ENCODE assay signal across 1 cellular context in genomic region chr4:56387023-56388001, GRCh38.
A peak's percentile ranks its signal among the peaks of the same experiment; 100 is the strongest.
TF ChIP-seq lines count a peak whose summit lies in the region.

Gene AASDH, minus strand, starts transcription at chr4:56387491. Its CDS starts 3,192 bp downstream, at chr4:56384299.

TF ChIP-seq in HepG2, 621 proteins besides CTCF, POLR2A, EP300 and RAD21 (continued from another document and continues in another):
- TF ChIP-seq ZNF142 (CRISPR knock-in tag; IDR thresholded peaks at IDR 0.05) = no peak; the same call in 1 of the 2 replicates
- TF ChIP-seq TEAD2 (CRISPR knock-in tag; IDR thresholded peaks at IDR 0.05) = no peak
- no peak for TF ChIP-seq EZH2 (conservative IDR thresholded peaks at IDR 0.05; ENCODE audit: low read depth, low read length)
- TF ChIP-seq HBP1 (CRISPR knock-in tag; IDR thresholded peaks at IDR 0.05; ENCODE audit: low read depth) = peak; percentile 73
- TF ChIP-seq FOXM1 (CRISPR knock-in tag; IDR thresholded peaks at IDR 0.05) = no peak
- TF ChIP-seq SIN3A (IDR thresholded peaks at IDR 0.05; ENCODE audit: borderline replicate concordance, low read depth, low read length) = peak; percentile 82
- TF ChIP-seq ZNF577 (CRISPR knock-in tag; IDR thresholded peaks at IDR 0.05; ENCODE audit: borderline replicate concordance, low read depth) = no peak
- no peak for TF ChIP-seq SIX1 (CRISPR knock-in tag; IDR thresholded peaks at IDR 0.05; ENCODE audit: borderline replicate concordance)
- peak; percentile 87; the same call in 1 of the 2 replicates for TF ChIP-seq ZNF782 (CRISPR knock-in tag; IDR thresholded peaks at IDR 0.05; ENCODE audit: borderline replicate concordance)
- TF ChIP-seq RFXAP (CRISPR knock-in tag; IDR thresholded peaks at IDR 0.05; ENCODE audit: borderline replicate concordance) = no peak; the same call in 1 of the 2 replicates
- TF ChIP-seq SOX6 (IDR thresholded peaks at IDR 0.05) = no peak
- peak; percentile 51 for TF ChIP-seq SOX6 (CRISPR knock-in tag; IDR thresholded peaks at IDR 0.05)
- no peak for TF ChIP-seq MLXIP (CRISPR knock-in tag; IDR thresholded peaks at IDR 0.05; ENCODE audit: borderline replicate concordance)
- peak; percentile 16; the same call in 1 of the 2 replicates for TF ChIP-seq ZNF333 (CRISPR knock-in tag; IDR thresholded peaks at IDR 0.05; ENCODE audit: borderline replicate concordance)
- TF ChIP-seq CHD2 (IDR thresholded peaks at IDR 0.05; ENCODE audit: low read depth, low read length) = peak; percentile 68; the same call in 1 of the 2 replicates
- no peak for TF ChIP-seq ZNF616 (CRISPR knock-in tag; IDR thresholded peaks at IDR 0.05; ENCODE audit: low read depth)
- no peak for TF ChIP-seq NFE2L2 (IDR thresholded peaks at IDR 0.05; ENCODE audit: low read length)
- peak; percentile 89 for TF ChIP-seq ZNF138 (CRISPR knock-in tag; IDR thresholded peaks at IDR 0.05; ENCODE audit: low read depth)
- no peak; the same call in 1 of the 2 replicates for TF ChIP-seq ZSCAN20 (CRISPR knock-in tag; IDR thresholded peaks at IDR 0.05; ENCODE audit: borderline replicate concordance)
- no peak for TF ChIP-seq SKI (IDR thresholded peaks at IDR 0.05; ENCODE audit: partially characterized antibody)
- no peak for TF ChIP-seq ZNF263 (CRISPR knock-in tag; IDR thresholded peaks at IDR 0.05)
- no peak for TF ChIP-seq PCBP1 (IDR thresholded peaks at IDR 0.05; ENCODE audit: borderline replicate concordance, low read depth, low read length)
- no peak; the same call in 1 of the 2 replicates for TF ChIP-seq ZNF7 (CRISPR knock-in tag; IDR thresholded peaks at IDR 0.05)
- TF ChIP-seq ZNF18 (CRISPR knock-in tag; IDR thresholded peaks at IDR 0.05; ENCODE audit: insufficient replicate concordance) = no peak
- peak; percentile 96 for TF ChIP-seq POLR2G (IDR thresholded peaks at IDR 0.05; ENCODE audit: low read depth, low read length)
- 0 out of 2 replicates have a peak, but pooled peaks have one; percentile 74 for TF ChIP-seq IRF1 (CRISPR knock-in tag; IDR thresholded peaks at IDR 0.05; ENCODE audit: low read depth)
- no peak for TF ChIP-seq SNAPC5 (CRISPR knock-in tag; IDR thresholded peaks at IDR 0.05; ENCODE audit: borderline replicate concordance)
- no peak for TF ChIP-seq MTA3 (CRISPR knock-in tag; IDR thresholded peaks at IDR 0.05)
- TF ChIP-seq RBFOX2 (IDR thresholded peaks at IDR 0.05; ENCODE audit: low read depth, low read length) = peak; percentile 75
- peak; percentile 83 for TF ChIP-seq BORCS8-MEF2B (CRISPR knock-in tag; IDR thresholded peaks at IDR 0.05)
- peak; percentile 67 for TF ChIP-seq ZNF335 (CRISPR knock-in tag; IDR thresholded peaks at IDR 0.05)
- TF ChIP-seq HDAC2 (CRISPR knock-in tag; IDR thresholded peaks at IDR 0.05) = peak; percentile 87; the same call in 1 of the 2 replicates
- TF ChIP-seq ZNF784 (CRISPR knock-in tag; IDR thresholded peaks at IDR 0.05; ENCODE audit: borderline replicate concordance) = 0 out of 2 replicates have a peak, but pooled peaks have one; percentile 76
- peak; percentile 98 for TF ChIP-seq HOXA3 (CRISPR knock-in tag; IDR thresholded peaks at IDR 0.05)
- TF ChIP-seq MXD3 (CRISPR knock-in tag; IDR thresholded peaks at IDR 0.05) = 0 out of 2 replicates have a peak, but pooled peaks have one; percentile 75
- TF ChIP-seq EED (CRISPR knock-in tag; IDR thresholded peaks at IDR 0.05) = peak; percentile 59; the same call in 1 of the 2 replicates
- no peak for TF ChIP-seq GABPA (IDR thresholded peaks at IDR 0.05; ENCODE audit: low read depth, low read length)
- TF ChIP-seq GABPA (CRISPR knock-in tag; IDR thresholded peaks at IDR 0.05; ENCODE audit: low read depth) = peak; percentile 67
- TF ChIP-seq RXRA (CRISPR knock-in tag; IDR thresholded peaks at IDR 0.05) = peak; percentile 71; the same call in 1 of the 2 replicates
- 0 out of 2 replicates have a peak, but pooled peaks have one; percentile 57 for TF ChIP-seq ZNF136 (CRISPR knock-in tag; IDR thresholded peaks at IDR 0.05; ENCODE audit: low read depth)
- TF ChIP-seq NR0B2 (CRISPR knock-in tag; IDR thresholded peaks at IDR 0.05) = peak; percentile 62
- 0 out of 2 replicates have a peak, but pooled peaks have one; percentile 34 for TF ChIP-seq GMEB2 (CRISPR knock-in tag; IDR thresholded peaks at IDR 0.05; ENCODE audit: low read depth)
- no peak for TF ChIP-seq ZNF639 (CRISPR knock-in tag; conservative IDR thresholded peaks at IDR 0.05)
- peak; percentile 42 for TF ChIP-seq U2AF1 (optimal IDR thresholded peaks at IDR 0.05; ENCODE audit: low read depth, low read length)
- no peak for TF ChIP-seq RARG (CRISPR knock-in tag; IDR thresholded peaks at IDR 0.05; ENCODE audit: low read depth)
- TF ChIP-seq HOXA9 (CRISPR knock-in tag; IDR thresholded peaks at IDR 0.05; ENCODE audit: borderline replicate concordance) = no peak
- no peak for TF ChIP-seq ZNF317 (CRISPR knock-in tag; IDR thresholded peaks at IDR 0.05)
- peak; percentile 21; the same call in 1 of the 2 replicates for TF ChIP-seq HNF4A (CRISPR knock-in tag; IDR thresholded peaks at IDR 0.05)
